In genomic region chr6:109879521-109879920, GRCh38 we compare ENCODE assay signal across 17 cellular contexts.
DNase-seq lines count a peak whose midpoint lies in the region; ATAC-seq and TF ChIP-seq lines count a peak whose summit lies in the region.
"Had no signal": no experiment of that assay in that cellular context is flagged by ENCODE, and none has a peak within 500 bp of the region (broad histone marks: within the 10 kb centered on the region; RNA-seq: fewer than 3 reads in every experiment).

No MANE protein-coding gene starts in this region.

- peak; percentile 32 for DNase-seq in MG63
- no peak for DNase-seq in breast epithelium (ENCODE audit: low spot score in 2 of 2)
- DNase-seq in foreskin keratinocyte: no peak
- DNase-seq in renal cortical epithelial cell (ENCODE audit: low read depth): peak; percentile 15
- DNase-seq in activated naive CD4-positive, alpha-beta T cell treated with Interleukin-2 at 50 U/mL for 16 hours: no peak
- no peak for DNase-seq in right atrium auricular region (ENCODE audit: low spot score)
- DNase-seq: 8988T, DMS79, KBM-7, NCI-H1417, NCI-H1930, NCI-H226, NCI-H524, NCI-H82 had no signal

- H3K9me3 ChIP-seq in MG63 (no peaks in the 10 kb centered on the region), breast epithelium (peaks cover 0 to 4% of the 10 kb centered on the region in 2 donors), right atrium auricular region (no peaks in the 10 kb centered on the region)
- H3K9me3 ChIP-seq: HAP-1 had no signal

- H3K27ac ChIP-seq in breast epithelium (peak overlapping the region; percentile 44 to 57), foreskin keratinocyte (no peak overlapping the region), right atrium auricular region (no peak overlapping the region)

- H3K4me1 ChIP-seq in breast epithelium (no peaks in the 10 kb centered on the region), foreskin keratinocyte (peaks cover 12% of the 10 kb centered on the region), right atrium auricular region (no peaks in the 10 kb centered on the region)
- H3K4me1 ChIP-seq: HAP-1 had no signal

- ATAC-seq in foreskin keratinocyte (peak; percentile 80), GM18873 (IDR thresholded peaks at IDR 0.05; ENCODE audit: low FRiP score, unreplicated experiment) (no peak), HG03108 (IDR thresholded peaks at IDR 0.05; ENCODE audit: unreplicated experiment) (no peak)

- TF ChIP-seq POLR2A in breast epithelium (IDR thresholded peaks at IDR 0.05): no peak

- H3K36me3 ChIP-seq in MG63: no peaks in the 10 kb centered on the region
- H3K36me3 ChIP-seq in breast epithelium: no peaks in the 10 kb centered on the region
- H3K36me3 ChIP-seq in right atrium auricular region: no peaks in the 10 kb centered on the region
- H3K36me3 ChIP-seq: HAP-1 had no signal

- H3K27me3 ChIP-seq in MG63 (no peaks in the 10 kb centered on the region), breast epithelium (no peaks in the 10 kb centered on the region), foreskin keratinocyte (no peaks in the 10 kb centered on the region), right atrium auricular region (no peaks in the 10 kb centered on the region)

- intact Hi-C loops in breast epithelium (cut with DNase I; ENCODE audit: low total_unique reads): no loop called here

- TF ChIP-seq CTCF in breast epithelium (IDR thresholded peaks at IDR 0.05) (no peak), foreskin keratinocyte (conservative IDR thresholded peaks at IDR 0.05) (no peak), right atrium auricular region (IDR thresholded peaks at IDR 0.05) (no peak)

- H3K4me3 ChIP-seq in MG63 (no peak overlapping the region), breast epithelium (peak overlapping the region in 1 of 3 donors; percentile 5), right atrium auricular region (no peak overlapping the region)
- H3K4me3 ChIP-seq: HAP-1 had no signal

Comparison
In these comparisons a context has a peak if more than half of its experiments do, and no peak if none do; other contexts are left out.
1. DNase-seq: peak in MG63 (single experiment) and renal cortical epithelial cell (single experiment); none in breast epithelium (0 of 2), foreskin keratinocyte (0 of 2), activated naive CD4-positive, alpha-beta T cell treated with Interleukin-2 at 50 U/mL for 16 hours (single experiment) and right atrium auricular region (single experiment).
2. H3K27ac ChIP-seq: peak in breast epithelium (2 of 2); none in foreskin keratinocyte (single experiment) and right atrium auricular region (0 of 2).